Comparison of ENCODE assay signal across 15 cellular contexts in the genomic region with DNA sequence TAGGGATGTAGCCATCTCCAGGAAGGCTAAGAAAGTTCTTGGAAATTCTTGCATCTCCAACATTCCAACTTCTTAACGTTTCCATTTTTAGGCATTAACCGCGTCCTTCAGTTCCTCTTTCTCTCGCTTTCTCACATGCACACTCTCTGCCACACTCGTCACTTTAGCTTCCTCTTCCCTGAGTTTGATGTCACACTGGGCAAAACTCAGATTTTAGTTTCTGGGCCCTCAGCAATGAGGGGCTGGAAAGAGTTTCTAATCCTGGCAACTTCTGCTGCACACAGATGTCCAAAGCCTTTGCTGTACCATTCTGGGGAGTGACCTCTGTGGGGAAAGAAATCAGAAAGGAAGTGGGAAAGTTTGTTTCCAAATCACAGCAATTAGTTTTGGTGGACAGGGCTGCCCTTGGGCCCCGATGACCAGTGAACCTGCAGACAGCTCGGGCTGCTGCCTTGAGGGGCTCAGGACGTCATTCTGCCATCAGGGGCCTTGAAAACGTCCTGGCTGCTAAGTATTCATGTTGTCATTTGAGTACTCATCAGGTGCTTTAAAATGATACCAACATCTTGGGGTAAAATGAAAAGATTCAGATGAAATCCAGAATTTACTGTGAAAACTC.
DNase-seq lines count a peak whose midpoint lies in the region; ATAC-seq and TF ChIP-seq lines count a peak whose summit lies in the region.
"Had no signal": no experiment of that assay in that cellular context is flagged by ENCODE, and none has a peak within 500 bp of the region (broad histone marks: within the 10 kb centered on the region; RNA-seq: fewer than 3 reads in every experiment).

No MANE protein-coding gene starts in this region.

- no peak overlapping the region for H3K4me3 ChIP-seq in left ventricle myocardium inferior
- H3K4me3 ChIP-seq: smooth muscle cell had no signal

- CTCF ChIA-PET in WTC11 (lab: Charles Lee) = no interaction called here

- H3K4me3 Mint-ChIP-seq in stimulated activated naive B cell treated with anti-CD40 and anti-IgM and Interleukin-4, amounts not matched to agents 10 μg/mL and 1 μg/mL and 100 μg/mL, for 72 hours = no peak overlapping the region
- no peak overlapping the region for H3K4me3 Mint-ChIP-seq in WTC11

- H3K27ac Mint-ChIP-seq in stimulated activated naive B cell treated with anti-CD40 and anti-IgM and Interleukin-4, amounts not matched to agents 10 μg/mL and 1 μg/mL and 100 μg/mL, for 72 hours = no peak overlapping the region
- H3K27ac Mint-ChIP-seq in WTC11 = no peak overlapping the region

- no peaks in the 10 kb centered on the region for H3K9me3 Mint-ChIP-seq in stimulated activated naive B cell treated with anti-CD40 and anti-IgM and Interleukin-4, amounts not matched to agents 10 μg/mL and 1 μg/mL and 100 μg/mL, for 72 hours
- H3K9me3 Mint-ChIP-seq in WTC11 = no peaks in the 10 kb centered on the region

- peaks cover 9 to 16% of the 10 kb centered on the region in 2 donors for H3K27me3 Mint-ChIP-seq in stimulated activated naive B cell treated with anti-CD40 and anti-IgM and Interleukin-4, amounts not matched to agents 10 μg/mL and 1 μg/mL and 100 μg/mL, for 72 hours
- H3K27me3 Mint-ChIP-seq in WTC11 (ENCODE audit: low read depth) = no peaks in the 10 kb centered on the region

- H3K4me1 ChIP-seq in left ventricle myocardium inferior = peaks cover 40% of the 10 kb centered on the region

- H3K4me1 Mint-ChIP-seq in stimulated activated naive B cell treated with anti-CD40 and anti-IgM and Interleukin-4, amounts not matched to agents 10 μg/mL and 1 μg/mL and 100 μg/mL, for 72 hours = peaks cover 25 to 27% of the 10 kb centered on the region in 2 donors
- H3K4me1 Mint-ChIP-seq in WTC11 = no peaks in the 10 kb centered on the region

- no peaks in the 10 kb centered on the region for H3K36me3 Mint-ChIP-seq in stimulated activated naive B cell treated with anti-CD40 and anti-IgM and Interleukin-4, amounts not matched to agents 10 μg/mL and 1 μg/mL and 100 μg/mL, for 72 hours
- H3K36me3 Mint-ChIP-seq in WTC11 = no peaks in the 10 kb centered on the region

- no peaks in the 10 kb centered on the region for H3K27me3 ChIP-seq in left ventricle myocardium inferior (ENCODE audit: low read depth)

- H3K36me3 ChIP-seq in left ventricle myocardium inferior = peaks cover 64% of the 10 kb centered on the region

- intact Hi-C loops in left ventricle myocardium inferior (cut with micrococcal nuclease) = no loop called here

- TF ChIP-seq CTCF in left ventricle myocardium inferior (IDR thresholded peaks at IDR 0.05; ENCODE audit: borderline replicate concordance) = no peak
- no peak for TF ChIP-seq CTCF in WTC11 (IDR thresholded peaks at IDR 0.05)

- POLR2A ChIA-PET in WTC11 (lab: Charles Lee) = no interaction called here

- ATAC-seq in GM18868 (IDR thresholded peaks at IDR 0.05; ENCODE audit: unreplicated experiment) (peak; percentile 37), GM19397 (IDR thresholded peaks at IDR 0.05; ENCODE audit: unreplicated experiment) (no peak), WTC11 (no peak)
- peak; percentile 72 to 78 for ATAC-seq in stimulated activated naive B cell treated with anti-CD40 and anti-IgM and Interleukin-4, amounts not matched to agents 10 μg/mL and 1 μg/mL and 100 μg/mL, for 72 hours (replicated peaks)
- ATAC-seq: Panc1 had no signal

- H3K9me3 ChIP-seq in left ventricle myocardium inferior (replicated peaks) = no peaks in the 10 kb centered on the region

- peak overlapping the region; percentile 28 for H3K27ac ChIP-seq in left ventricle myocardium inferior (replicated peaks)

- DNase-seq in SIG-M5 treated with dmso at 0.1 percent for 504 hours (lab: John Stamatoyannopoulos, UW; ENCODE audit: unreplicated experiment) = peak; percentile 57
- DNase-seq in left ventricle myocardium inferior = no peak
- DNase-seq in stimulated activated naive B cell treated with anti-CD40 and anti-IgM and Interleukin-4, amounts not matched to agents 10 μg/mL and 1 μg/mL and 100 μg/mL, for 72 hours = no peak
- no peak for DNase-seq in COLO668 (lab: John Stamatoyannopoulos, UW; ENCODE audit: unreplicated experiment)
- no peak for DNase-seq in amniotic stem cell (lab: John Stamatoyannopoulos, UW)
- DNase-seq in WTC11 (ENCODE audit: low spot score) = no peak
- DNase-seq: activated gamma-delta T cell; aorta; NCI-H187 treated with DMSO at 0.1 percent for 48 hours; NCI-H524; stimulated activated naive CD4-positive, alpha-beta T cell treated with Interleukin-2 at 50 U/mL for 16 hours had no signal

TF ChIP-seq in WTC11, 78 proteins besides CTCF, POLR2A, EP300 and RAD21:
- no peak for TF ChIP-seq FOXP1 (CRISPR knock-in tag; IDR thresholded peaks at IDR 0.05; ENCODE audit: borderline replicate concordance)
TF ChIP-seq in WTC11: peak in this region for 0.

Comparison
In these comparisons a context has a peak if more than half of its experiments do, and no peak if none do; other contexts are left out.
1. ATAC-seq: peak in GM18868 (single experiment) and stimulated activated naive B cell treated with anti-CD40 and anti-IgM and Interleukin-4, amounts not matched to agents 10 μg/mL and 1 μg/mL and 100 μg/mL, for 72 hours (2 of 2); none in GM19397 (single experiment) and WTC11 (single experiment).